Comparison of ENCODE assay signal across 30 cellular contexts in the genomic region with DNA sequence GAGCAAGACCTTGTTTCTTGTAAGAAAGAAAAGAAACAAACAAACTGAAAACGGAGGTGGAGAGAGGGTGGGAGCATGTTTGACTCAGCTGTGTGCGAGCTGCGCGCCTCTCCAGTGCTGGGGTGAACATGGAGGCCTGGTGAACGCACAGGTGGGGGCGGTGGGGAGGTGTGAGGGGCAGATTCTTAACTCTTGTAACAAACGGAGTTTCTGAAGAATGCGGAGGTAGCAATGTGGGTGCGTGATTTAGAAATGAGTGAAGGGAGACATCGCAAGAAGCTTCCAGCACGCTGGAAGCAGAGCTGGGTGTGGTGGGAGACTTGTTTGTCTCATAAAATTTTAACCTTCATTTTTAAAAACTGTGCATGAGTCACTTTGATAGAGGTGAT. TPM values are rescaled to one million over a fixed set of nuclear protein-coding genes. Genes with fewer than 3 reads are reported as not detected.
"Had no signal": no experiment of that assay in that cellular context is flagged by ENCODE, and none has a peak within 500 bp of the region (broad histone marks: within the 10 kb centered on the region; RNA-seq: fewer than 3 reads in every experiment).

No MANE protein-coding gene starts in this region.

- H3K4me3 Mint-ChIP-seq: activated CD4-positive, alpha-beta memory T cell treated with anti-CD3 and anti-CD28 coated beads, Interleukin-2, amount 10 ng/mL, durations not matched to agents 7 days and 5 days; activated CD4-positive, alpha-beta T cell treated with anti-CD3 and anti-CD28 coated beads for 36 hours; activated naive CD4-positive, alpha-beta T cell treated with anti-CD3 and anti-CD28 coated beads for 36 hours; activated naive CD8-positive, alpha-beta T cell; activated T-helper 17 cell treated with anti-CD3 and anti-CD28 coated beads, Interleukin-2, amount 50 U/mL, for 72 hours; brain had no signal

- H3K27ac ChIP-seq: VCaP had no signal

- DNase-seq: activated CD4-positive, alpha-beta memory T cell treated with anti-CD3 and anti-CD28 coated beads, Interleukin-2, amount 10 ng/mL, durations not matched to agents 7 days and 5 days; activated CD4-positive, alpha-beta T cell treated with anti-CD3 and anti-CD28 coated beads for 36 hours; activated CD4-positive, alpha-beta T cell treated with anti-CD3 and anti-CD28 coated beads, Interleukin-2, amount 50 U/mL, for 1 hour; activated gamma-delta T cell; activated naive CD4-positive, alpha-beta T cell treated with anti-CD3 and anti-CD28 coated beads for 36 hours; activated T-cell treated with anti-CD3 and anti-CD28 coated beads for 4 hours; activated T-cell treated with anti-CD3 and anti-CD28 coated beads, Interleukin-2, amount 50 U/mL, for 48 hours; amygdala; Kasumi-1; KBM-7; NCI-H1105 treated with DMSO at 0.1 percent for 48 hours; NCI-H146; NCI-H2029; NCI-H2107; NCI-H2171 treated with DMSO at 0.1 percent for 48 hours; NCI-H226; NCI-H526; NCI-H774; SIG-M5; T-helper 2 cell; T1000 had no signal

- H3K9me3 Mint-ChIP-seq: activated CD4-positive, alpha-beta memory T cell treated with anti-CD3 and anti-CD28 coated beads, Interleukin-2, amount 10 ng/mL, durations not matched to agents 7 days and 5 days; activated naive CD4-positive, alpha-beta T cell treated with anti-CD3 and anti-CD28 coated beads for 36 hours; activated T-helper 17 cell treated with anti-CD3 and anti-CD28 coated beads, Interleukin-2, amount 50 U/mL, for 72 hours; brain had no signal

- ATAC-seq: activated CD4-positive, alpha-beta T cell treated with anti-CD3 and anti-CD28 coated beads for 36 hours; activated T-helper 17 cell treated with anti-CD3 and anti-CD28 coated beads, Interleukin-2, amount 50 U/mL, for 72 hours had no signal

- H3K27me3 Mint-ChIP-seq: activated CD4-positive, alpha-beta memory T cell treated with anti-CD3 and anti-CD28 coated beads, Interleukin-2, amount 10 ng/mL, durations not matched to agents 7 days and 5 days; activated CD4-positive, alpha-beta T cell treated with anti-CD3 and anti-CD28 coated beads for 36 hours; activated naive CD8-positive, alpha-beta T cell; activated T-helper 17 cell treated with anti-CD3 and anti-CD28 coated beads, Interleukin-2, amount 50 U/mL, for 72 hours; brain had no signal

- H3K36me3 Mint-ChIP-seq: activated naive CD8-positive, alpha-beta T cell had no signal

- H3K27ac Mint-ChIP-seq: activated CD4-positive, alpha-beta memory T cell treated with anti-CD3 and anti-CD28 coated beads, Interleukin-2, amount 10 ng/mL, durations not matched to agents 7 days and 5 days; activated CD4-positive, alpha-beta T cell treated with anti-CD3 and anti-CD28 coated beads for 36 hours; activated naive CD4-positive, alpha-beta T cell treated with anti-CD3 and anti-CD28 coated beads for 36 hours; activated naive CD8-positive, alpha-beta T cell; activated T-helper 17 cell treated with anti-CD3 and anti-CD28 coated beads, Interleukin-2, amount 50 U/mL, for 72 hours had no signal

- H3K4me1 Mint-ChIP-seq: activated CD4-positive, alpha-beta memory T cell treated with anti-CD3 and anti-CD28 coated beads, Interleukin-2, amount 10 ng/mL, durations not matched to agents 7 days and 5 days; activated CD4-positive, alpha-beta T cell treated with anti-CD3 and anti-CD28 coated beads for 36 hours; activated T-helper 17 cell treated with anti-CD3 and anti-CD28 coated beads, Interleukin-2, amount 50 U/mL, for 72 hours; brain had no signal

RNA-seq across cellular contexts. Expression of a gene that starts 58.2 kb away (rescaled TPM):
- total RNA-seq: activated CD4-positive, alpha-beta memory T cell treated with anti-CD3 and anti-CD28 coated beads, Interleukin-2, amount 10 ng/mL, durations not matched to agents 7 days and 5 days; activated CD4-positive, alpha-beta T cell treated with anti-CD3 and anti-CD28 coated beads for 36 hours; activated CD8-positive, alpha-beta memory T cell treated with anti-CD3 and anti-CD28 coated beads for 36 hours; activated naive CD4-positive, alpha-beta T cell treated with anti-CD3 and anti-CD28 coated beads for 36 hours; activated T-helper 17 cell treated with anti-CD3 and anti-CD28 coated beads, Interleukin-2, amount 50 U/mL, for 72 hours; astrocyte; NCI-H460; OCI-LY7; RPMI7951 had no signal
